ENCODE assay signal across 7 cellular contexts in genomic region chr15:89087066-89087829, GRCh38. TPM values are rescaled to one million over a fixed set of nuclear protein-coding genes. Genes with fewer than 3 reads are reported as not detected.
A peak's percentile ranks its signal among the peaks of the same experiment; 100 is the strongest.
DNase-seq lines count a peak whose midpoint lies in the region; ATAC-seq and TF ChIP-seq lines count a peak whose summit lies in the region.

No MANE protein-coding gene starts in this region.

- POLR2A ChIA-PET in MCF 10A (lab: Yijun Ruan, JAX): interaction anchor here (1.0 to 8.2 kb wide), 16 partner anchors 8 to 175 kb away, joined by 3 to 229 read pairs (median 5); partner anchors contain the start of gene MFGE8
- POLR2A ChIA-PET in activated CD8-positive, alpha-beta T cell treated with anti-CD3 and anti-CD28 coated beads for 36 hours (lab: Charles Lee): interaction anchor here (0.7 to 1.7 kb wide), 4 partner anchors 8 to 93 kb away, joined by 3 to 6 read pairs (median 3); no protein-coding TSS in a partner anchor

- H3K9me3 ChIP-seq in liver (ENCODE audit: control insufficient read depth in 4 of 4, low read length in 3 of 4): no peaks in the 10 kb centered on the region
- H3K9me3 ChIP-seq in tibial artery: no peaks in the 10 kb centered on the region

- H3K27ac Mint-ChIP-seq in MCF 10A (ENCODE audit: low read depth, unreplicated experiment): no peak overlapping the region
- H3K27ac Mint-ChIP-seq in activated CD8-positive, alpha-beta T cell treated with anti-CD3 and anti-CD28 coated beads for 36 hours: no peak overlapping the region

- WGBS in liver: 74% methylated on average over 13 of the region's 13 CpGs

- H3K36me3 ChIP-seq in liver (ENCODE audit: control insufficient read depth in 4 of 4, insufficient read depth in 3 of 4, low read depth in 1 of 4, low read length in 3 of 4) (no peaks in the 10 kb centered on the region), tibial artery (no peaks in the 10 kb centered on the region)

- H3K27ac ChIP-seq in liver (ENCODE audit: low read depth in 1 of 2, low read length in 2 of 2) (peak overlapping the region; percentile 67 to 95), tibial artery (peak overlapping the region; percentile 90 to 98)

- TSS peak; percentile 95 for BruUV-seq in MCF 10A (replicated peaks; lab: Mats Ljungman, UMichigan)

- no peak for TF ChIP-seq RAD21 in liver (IDR thresholded peaks at IDR 0.05)

- H3K9me3 Mint-ChIP-seq in MCF 10A (ENCODE audit: unreplicated experiment): no peaks in the 10 kb centered on the region
- no peaks in the 10 kb centered on the region for H3K9me3 Mint-ChIP-seq in activated CD8-positive, alpha-beta T cell treated with anti-CD3 and anti-CD28 coated beads for 36 hours

- H3K4me1 ChIP-seq in liver (ENCODE audit: control insufficient read depth in 4 of 4, insufficient read depth in 4 of 4, low read length in 3 of 4): peaks cover 0 to 18% (median 0%) of the 10 kb centered on the region in 4 donors
- peaks cover 4 to 46% (median 30%) of the 10 kb centered on the region in 4 donors for H3K4me1 ChIP-seq in tibial artery

- H3K4me3 Mint-ChIP-seq in MCF 10A (ENCODE audit: unreplicated experiment): no peak overlapping the region
- H3K4me3 Mint-ChIP-seq in activated CD8-positive, alpha-beta T cell treated with anti-CD3 and anti-CD28 coated beads for 36 hours: no peak overlapping the region

- TF ChIP-seq CTCF in MCF 10A (IDR thresholded peaks at IDR 0.05; ENCODE audit: unreplicated experiment) (no peak), liver (IDR thresholded peaks at IDR 0.05; ENCODE audit: low read depth, low read length, missing input control) (no peak), tibial artery (IDR thresholded peaks at IDR 0.05) (no peak)
- no peak for TF ChIP-seq CTCF in activated CD8-positive, alpha-beta T cell treated with anti-CD3 and anti-CD28 coated beads for 36 hours (IDR thresholded peaks at IDR 0.05)

- CTCF ChIA-PET in MCF 10A (lab: Yijun Ruan, JAX): interaction anchor here (0.7 to 8.5 kb wide), 11 partner anchors 12 to 120 kb away, joined by 3 to 65 read pairs (median 6); no protein-coding TSS in a partner anchor
- CTCF ChIA-PET in activated CD8-positive, alpha-beta T cell treated with anti-CD3 and anti-CD28 coated beads for 36 hours (lab: Charles Lee): interaction anchor here (0.9 to 6.0 kb wide), 6 partner anchors 10 to 84 kb away, joined by 3 to 43 read pairs (median 4); no protein-coding TSS in a partner anchor

- H3K4me3 ChIP-seq in Jurkat, Clone E6-1 (ENCODE audit: low read length): peak overlapping the region; percentile 52
- H3K4me3 ChIP-seq in liver (ENCODE audit: low read depth in 1 of 3, low read length in 3 of 3): peak overlapping the region in 2 of 3 donors; percentile 17 to 35
- peak overlapping the region; percentile 31 to 75 for H3K4me3 ChIP-seq in tibial artery

- H3K4me1 Mint-ChIP-seq in MCF 10A (ENCODE audit: insufficient read depth, unreplicated experiment): peaks cover 22% of the 10 kb centered on the region
- peaks cover 31% of the 10 kb centered on the region for H3K4me1 Mint-ChIP-seq in activated CD8-positive, alpha-beta T cell treated with anti-CD3 and anti-CD28 coated beads for 36 hours (ENCODE audit: low read depth)

- intact Hi-C loops in MCF 10A (cut with micrococcal nuclease): no loop called here
- intact Hi-C loops in tibial artery (cut with DNase I; ENCODE audit: low total_unique reads): no loop called here
- intact Hi-C loops in activated CD8-positive, alpha-beta T cell treated with anti-CD3 and anti-CD28 coated beads for 36 hours (cut with micrococcal nuclease): loop anchor here (10.0 kb wide), 1 partner anchor 88 kb away; no protein-coding TSS in a partner anchor

- ATAC-seq in activated CD8-positive, alpha-beta T cell treated with anti-CD3 and anti-CD28 coated beads for 36 hours: no peak

- H3K27me3 Mint-ChIP-seq in MCF 10A (ENCODE audit: insufficient read depth, unreplicated experiment): no peaks in the 10 kb centered on the region
- H3K27me3 Mint-ChIP-seq in activated CD8-positive, alpha-beta T cell treated with anti-CD3 and anti-CD28 coated beads for 36 hours: no peaks in the 10 kb centered on the region

- H3K9ac ChIP-seq in liver (ENCODE audit: low read depth in 1 of 2, low read length in 2 of 2): peak overlapping the region in 1 of 2 donors; percentile 13

- no peaks in the 10 kb centered on the region for H3K27me3 ChIP-seq in liver (ENCODE audit: control insufficient read depth in 4 of 4, insufficient read depth in 4 of 4, low read length in 3 of 4)
- no peaks in the 10 kb centered on the region for H3K27me3 ChIP-seq in tibial artery

- DNase-seq in Jurkat, Clone E6-1 (ENCODE audit: low read depth, low spot score): no peak
- DNase-seq in MCF 10A (ENCODE audit: unreplicated experiment) (no peak), tibial artery (no peak), NCI-H1930 (lab: John Stamatoyannopoulos, UW) (no peak), NCI-H510A (lab: John Stamatoyannopoulos, UW) (no peak)
- no peak for DNase-seq in activated CD8-positive, alpha-beta T cell treated with anti-CD3 and anti-CD28 coated beads for 36 hours

- H3K36me3 Mint-ChIP-seq in MCF 10A (ENCODE audit: insufficient read depth, unreplicated experiment): no peaks in the 10 kb centered on the region
- peaks cover 6% of the 10 kb centered on the region for H3K36me3 Mint-ChIP-seq in activated CD8-positive, alpha-beta T cell treated with anti-CD3 and anti-CD28 coated beads for 36 hours (ENCODE audit: low read depth)

TF ChIP-seq in liver, 16 proteins besides CTCF, POLR2A, EP300 and RAD21:
- TF ChIP-seq FOXA2 (IDR thresholded peaks at IDR 0.05) (no peak), EGR1 (IDR thresholded peaks at IDR 0.05; ENCODE audit: low read depth in 2 of 2) (peak in 1 of 2 donors; percentile 2)

RNA-seq across cellular contexts. Expression of gene ABHD2, which starts 1.0 kb away (rescaled TPM):
- 24.4 TPM for polyA plus RNA-seq in Jurkat, Clone E6-1 (2012; ENCODE audit: insufficient read depth, insufficient read length)
- total RNA-seq in MCF 10A (2022) (47.7 and 55.9 TPM in 2 replicates), liver (100 to 1,000 TPM in 1 of 2 donors, 10 to 100 TPM in 1; 34.6 to 663 TPM)
- 10 to 100 TPM; 58.8 to 71.5 TPM for polyA plus RNA-seq in liver
- total RNA-seq in activated CD8-positive, alpha-beta T cell treated with anti-CD3 and anti-CD28 coated beads for 36 hours: 10 to 100 TPM; 36.8 to 38.9 TPM
